16 cellular contexts compared by ENCODE assay signal in the genomic region with DNA sequence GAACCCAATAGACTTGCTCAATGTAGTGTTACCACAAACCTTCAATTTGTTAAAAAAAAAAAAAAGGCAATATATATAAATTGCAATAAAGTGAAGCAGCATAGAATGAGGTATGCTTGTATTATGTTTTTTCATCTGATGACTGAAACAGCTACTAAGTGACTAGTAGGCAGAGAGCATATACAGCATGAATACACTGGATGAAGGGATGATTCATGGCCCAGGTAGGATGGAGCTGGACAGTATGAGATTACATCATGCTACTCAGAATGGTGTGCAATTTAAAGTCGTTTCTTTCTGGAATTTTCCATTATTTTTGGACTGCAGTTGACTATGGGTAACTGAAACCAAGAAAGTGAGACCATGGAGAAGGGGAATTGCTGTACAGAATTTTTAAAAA.
"Had no signal": no experiment of that assay in that cellular context is flagged by ENCODE, and none has a peak within 500 bp of the region (broad histone marks: within the 10 kb centered on the region; RNA-seq: fewer than 3 reads in every experiment).

No MANE protein-coding gene starts in this region.

- H3K4me3 ChIP-seq: colonic mucosa, esophagus muscularis mucosa, skin epidermis had no signal

- H3K36me3 Mint-ChIP-seq: type B pancreatic cell had no signal

- H3K36me3 ChIP-seq: colonic mucosa had no signal

- H3K9me3 Mint-ChIP-seq: stimulated activated naive CD8-positive, alpha-beta T cell treated with anti-CD3 and anti-CD28 coated beads, Interleukin-15, Interleukin-2, amounts not matched to agents 100 ng/mL and 50 ng/mL, for 24 hours had no signal

- H3K4me1 Mint-ChIP-seq: activated B cell treated with CpG ODN at 0.5 μM for 24 hours, nephron had no signal

- ATAC-seq: right cardiac atrium had no signal

- DNase-seq: activated B cell treated with CpG ODN at 0.5 μM for 24 hours; activated gamma-delta T cell treated with Interleukin-2 at 50 U/mL for 16 hours; activated naive CD8-positive, alpha-beta T cell treated with anti-CD3 and anti-CD28 coated beads, Interleukin-2, amount 10 ng/mL, durations not matched to agents 7 days and 5 days; activated T-cell treated with anti-CD3 and anti-CD28 coated beads, Interleukin-2, amount 50 U/mL, for 24 hours; colonic mucosa; hippocampal formation; occipital lobe; right cardiac atrium; stimulated activated CD4-positive, alpha-beta T cell treated with anti-CD3 and anti-CD28 coated beads, Interleukin-4, amount 100 ng/mL, for 4 hours; stimulated activated CD8-positive, alpha-beta memory T cell treated with anti-CD3 and anti-CD28 coated beads, Interleukin-4, amount 100 ng/mL, for 48 hours had no signal

- H3K4me1 ChIP-seq: colonic mucosa, esophagus muscularis mucosa had no signal

- H3K27ac Mint-ChIP-seq: activated B cell treated with CpG ODN at 0.5 μM for 24 hours; activated naive CD8-positive, alpha-beta T cell treated with anti-CD3 and anti-CD28 coated beads, Interleukin-2, amount 10 ng/mL, durations not matched to agents 7 days and 5 days; activated T-cell treated with anti-CD3 and anti-CD28 coated beads, Interleukin-2, amount 50 U/mL, for 24 hours; stimulated activated naive CD8-positive, alpha-beta T cell treated with anti-CD3 and anti-CD28 coated beads, Interleukin-15, Interleukin-2, amounts not matched to agents 100 ng/mL and 50 ng/mL, for 24 hours; T-helper 2 cell treated with Interferon-gamma antibody and Interleukin-4, amounts not matched to agents 5 μg/mL and 100 μg/mL, for 36 hours; type B pancreatic cell had no signal

- H3K27me3 ChIP-seq: colonic mucosa, esophagus muscularis mucosa had no signal

- H3K4me3 Mint-ChIP-seq: activated B cell treated with CpG ODN at 0.5 μM for 24 hours; activated naive CD8-positive, alpha-beta T cell treated with anti-CD3 and anti-CD28 coated beads, Interleukin-2, amount 10 ng/mL, durations not matched to agents 7 days and 5 days; activated T-cell treated with anti-CD3 and anti-CD28 coated beads, Interleukin-2, amount 50 U/mL, for 24 hours; nephron; stimulated activated naive CD8-positive, alpha-beta T cell treated with anti-CD3 and anti-CD28 coated beads, Interleukin-15, Interleukin-2, amounts not matched to agents 100 ng/mL and 50 ng/mL, for 24 hours; T-helper 2 cell treated with Interferon-gamma antibody and Interleukin-4, amounts not matched to agents 5 μg/mL and 100 μg/mL, for 36 hours; type B pancreatic cell had no signal

- H3K9me3 ChIP-seq: colonic mucosa had no signal

- H3K27ac ChIP-seq: colonic mucosa, esophagus muscularis mucosa, skin epidermis had no signal
